Comparison of ENCODE assay signal across 1 cellular context in the genomic region with DNA sequence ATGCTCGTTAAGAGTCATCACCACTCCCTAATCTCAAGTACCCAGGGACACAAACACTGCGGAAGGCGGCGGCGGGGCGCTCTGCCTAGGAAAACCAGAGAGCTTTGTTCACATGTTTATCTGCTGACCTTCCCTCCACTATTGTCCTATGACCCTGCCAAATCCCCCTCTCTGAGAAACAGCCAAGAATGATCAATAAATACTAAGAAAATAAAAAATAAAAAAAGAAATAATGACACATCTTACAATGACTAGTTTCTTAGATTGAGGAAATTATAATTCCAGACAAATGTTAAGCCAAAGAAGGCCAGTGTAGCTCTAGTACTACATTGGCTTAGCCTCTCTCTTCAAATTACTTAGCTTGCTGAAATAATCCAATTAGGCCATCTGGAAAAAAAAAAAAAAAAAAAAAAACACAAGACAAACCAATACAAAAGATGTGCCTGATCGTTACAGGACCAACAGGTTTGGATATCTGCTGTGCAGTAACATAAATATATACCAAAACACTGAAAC.
TF ChIP-seq lines count a peak whose summit lies in the region.

No MANE protein-coding gene starts in this region.

TF ChIP-seq in K562, 482 proteins besides CTCF, POLR2A, EP300 and RAD21 (continued from another document and continues in another):
- TF ChIP-seq, protein P1, sequence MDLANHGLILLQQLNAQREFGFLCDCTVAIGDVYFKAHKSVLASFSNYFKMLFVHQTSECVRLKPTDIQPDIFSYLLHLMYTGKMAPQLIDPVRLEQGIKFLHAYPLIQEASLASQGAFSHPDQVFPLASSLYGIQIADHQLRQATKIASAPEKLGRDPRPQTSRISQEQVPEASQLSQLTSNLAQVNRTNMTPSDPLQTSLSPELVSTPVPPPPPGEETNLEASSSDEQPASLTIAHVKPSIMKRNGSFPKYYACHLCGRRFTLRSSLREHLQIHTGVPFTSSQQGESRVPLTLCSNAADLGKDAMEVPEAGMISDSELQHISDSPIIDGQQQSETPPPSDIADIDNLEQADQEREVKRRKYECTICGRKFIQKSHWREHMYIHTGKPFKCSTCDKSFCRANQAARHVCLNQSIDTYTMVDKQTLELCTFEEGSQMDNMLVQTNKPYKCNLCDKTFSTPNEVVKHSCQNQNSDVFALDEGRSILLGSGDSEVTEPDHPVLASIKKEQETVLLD (IDR thresholded peaks at IDR 0.05) = peak; percentile 43; the same call in 1 of the 2 replicates
- TF ChIP-seq TAL1 (IDR thresholded peaks at IDR 0.05) (peak; percentile 76), SMAD3 (CRISPR knock-in tag; conservative IDR thresholded peaks at IDR 0.05) (0 out of 2 replicates have a peak, but pooled peaks have one; percentile 59), TEAD1 (CRISPR knock-in tag; IDR thresholded peaks at IDR 0.05) (0 out of 4 replicates have a peak, but pooled peaks of 1 of the 2 experiments have one; percentile 34), AFF1 (IDR thresholded peaks at IDR 0.05; ENCODE audit: low read depth in 1 of 2, partially characterized antibody in 2 of 2) (peak in 1 of 2 experiments; percentile 45), GATA2 (CRISPR knock-in tag; IDR thresholded peaks at IDR 0.05) (peak; percentile 61; the same call in 1 of the 2 replicates), CBFA2T3 (IDR thresholded peaks at IDR 0.05) (peak; percentile 90), KDM1A (IDR thresholded peaks at IDR 0.05) (peak; percentile 68 to 82; a peak in 3 of 4 replicates), BHLHE40 (IDR thresholded peaks at IDR 0.05; ENCODE audit: low read length) (peak; percentile 12; the same call in 1 of the 2 replicates), MAX (CRISPR knock-in tag; IDR thresholded peaks at IDR 0.05) (peak; percentile 65; the same call in 1 of the 2 replicates), ZNF583 (CRISPR knock-in tag; IDR thresholded peaks at IDR 0.05) (no peak), TEAD4 (IDR thresholded peaks at IDR 0.05; ENCODE audit: low read length) (peak; percentile 63; the same call in 1 of the 2 replicates), TEAD4 (CRISPR knock-in tag; IDR thresholded peaks at IDR 0.05; ENCODE audit: borderline replicate concordance) (no peak), ZNF79 (CRISPR knock-in tag; IDR thresholded peaks at IDR 0.05; ENCODE audit: low read depth) (no peak), MYNN (IDR thresholded peaks at IDR 0.05) (peak; percentile 64; the same call in 1 of the 2 replicates), MYNN (CRISPR knock-in tag; IDR thresholded peaks at IDR 0.05) (no peak), DMBX1 (CRISPR knock-in tag; IDR thresholded peaks at IDR 0.05; ENCODE audit: borderline replicate concordance) (peak; percentile 72), SMARCA5 (IDR thresholded peaks at IDR 0.05) (0 out of 2 replicates have a peak, but pooled peaks have one; percentile 65), HMGN3 (IDR thresholded peaks at IDR 0.05; ENCODE audit: borderline replicate concordance, extremely low read depth, insufficient read length, low read depth, low read length) (no peak), KHSRP (IDR thresholded peaks at IDR 0.05) (0 out of 2 replicates have a peak, but pooled peaks have one; percentile 12), ZSCAN32 (CRISPR knock-in tag; IDR thresholded peaks at IDR 0.05) (no peak), HDAC3 (IDR thresholded peaks at IDR 0.05; ENCODE audit: borderline replicate concordance, partially characterized antibody) (no peak), PHTF2 (CRISPR knock-in tag; IDR thresholded peaks at IDR 0.05) (no peak), ARID1B (IDR thresholded peaks at IDR 0.05) (peak; percentile 86), ATF4 (CRISPR knock-in tag; IDR thresholded peaks at IDR 0.05) (peak; percentile 57; the same call in 1 of the 2 replicates), ZNF592 (IDR thresholded peaks at IDR 0.05) (peak; percentile 63; the same call in 1 of the 2 replicates), BCL6 (CRISPR knock-in tag; IDR thresholded peaks at IDR 0.05) (peak; percentile 26; the same call in 1 of the 2 replicates), NBN (IDR thresholded peaks at IDR 0.05; ENCODE audit: low read depth) (peak; percentile 60; the same call in 1 of the 2 replicates), POLR2AphosphoS5 (IDR thresholded peaks at IDR 0.05; ENCODE audit: control insufficient read depth, insufficient read depth, low read depth, low read length) (0 out of 2 replicates have a peak, but pooled peaks have one; percentile 26), PREB (CRISPR knock-in tag; IDR thresholded peaks at IDR 0.05) (no peak), SP2 (IDR thresholded peaks at IDR 0.05; ENCODE audit: extremely low read depth, low read depth, low read length, poor library complexity, severe bottlenecking) (no peak), FOXP4 (CRISPR knock-in tag; IDR thresholded peaks at IDR 0.05; ENCODE audit: borderline replicate concordance) (no peak), SMARCC2 (IDR thresholded peaks at IDR 0.05; ENCODE audit: low read depth) (peak; percentile 53; the same call in 1 of the 2 replicates), POLR3A (IDR thresholded peaks at IDR 0.05; ENCODE audit: borderline replicate concordance, extremely low read depth, insufficient read depth, insufficient read length) (no peak), MTA2 (IDR thresholded peaks at IDR 0.05; ENCODE audit: low read depth) (peak; percentile 40; the same call in 1 of the 2 replicates), LEF1 (IDR thresholded peaks at IDR 0.05) (peak; percentile 63; the same call in 1 of the 2 replicates), MNT (conservative IDR thresholded peaks at IDR 0.05) (0 out of 4 replicates have a peak, but pooled peaks have one; percentile 21 to 36), DPF2 (IDR thresholded peaks at IDR 0.05) (peak; percentile 86), KLF16 (IDR thresholded peaks at IDR 0.05) (0 out of 2 replicates have a peak, but pooled peaks have one; percentile 40)
- TF ChIP-seq, protein P2, sequence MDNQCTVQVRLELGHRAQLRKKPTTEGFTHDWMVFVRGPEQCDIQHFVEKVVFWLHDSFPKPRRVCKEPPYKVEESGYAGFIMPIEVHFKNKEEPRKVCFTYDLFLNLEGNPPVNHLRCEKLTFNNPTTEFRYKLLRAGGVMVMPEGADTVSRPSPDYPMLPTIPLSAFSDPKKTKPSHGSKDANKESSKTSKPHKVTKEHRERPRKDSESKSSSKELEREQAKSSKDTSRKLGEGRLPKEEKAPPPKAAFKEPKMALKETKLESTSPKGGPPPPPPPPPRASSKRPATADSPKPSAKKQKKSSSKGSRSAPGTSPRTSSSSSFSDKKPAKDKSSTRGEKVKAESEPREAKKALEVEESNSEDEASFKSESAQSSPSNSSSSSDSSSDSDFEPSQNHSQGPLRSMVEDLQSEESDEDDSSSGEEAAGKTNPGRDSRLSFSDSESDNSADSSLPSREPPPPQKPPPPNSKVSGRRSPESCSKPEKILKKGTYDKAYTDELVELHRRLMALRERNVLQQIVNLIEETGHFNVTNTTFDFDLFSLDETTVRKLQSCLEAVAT (IDR thresholded peaks at IDR 0.05) = peak; percentile 27 to 60; a peak in 1 of 4 replicates
